In genomic region chr6:1023229-1023628, GRCh38 we compare ENCODE assay signal across 7 cellular contexts.
"Had no signal": no experiment of that assay in that cellular context is flagged by ENCODE, and none has a peak within 500 bp of the region (broad histone marks: within the 10 kb centered on the region; RNA-seq: fewer than 3 reads in every experiment).

No MANE protein-coding gene starts in this region.

- H3K4me3 Mint-ChIP-seq: GM23338, HFFc6 had no signal

- H3K4me1 ChIP-seq: HAP-1 had no signal

- H3K4me3 ChIP-seq: GM23338, HAP-1, K562 had no signal

- DNase-seq: HFFc6, IMR-90, KG1 had no signal

- H3K4me2 ChIP-seq: GM23338 had no signal

- H2AFZ ChIP-seq: GM23338 had no signal

- H3K36me3 ChIP-seq: HAP-1 had no signal

- H3K27ac Mint-ChIP-seq: GM23338, HFFc6 had no signal

- H3K9me3 ChIP-seq: HAP-1 had no signal

- ATAC-seq: GM23338, HCT116, K562 had no signal
